In genomic region chr17:61323696-61324539, GRCh38 we compare ENCODE assay signal across 12 cellular contexts.
DNase-seq lines count a peak whose midpoint lies in the region; ATAC-seq and TF ChIP-seq lines count a peak whose summit lies in the region.
"Had no signal": no experiment of that assay in that cellular context is flagged by ENCODE, and none has a peak within 500 bp of the region (broad histone marks: within the 10 kb centered on the region; RNA-seq: fewer than 3 reads in every experiment).

No MANE protein-coding gene starts in this region.

- H3K9ac ChIP-seq in IMR-90 (ENCODE audit: low read depth, low read length), result no peak overlapping the region
- no peak overlapping the region for H3K9ac ChIP-seq in liver (ENCODE audit: low read depth in 1 of 2, low read length in 2 of 2)

- H3K79me1 ChIP-seq in IMR-90 (ENCODE audit: low read depth in 1 of 2, low read length in 2 of 2), result peaks cover 0 to 12% of the 10 kb centered on the region in 2 experiments; a peak in 2 of 4 replicates

- ATAC-seq in IMR-90 (ENCODE audit: low read depth), result peak; percentile 21
- no peak for ATAC-seq in esophagus mucosa
- no peak for ATAC-seq in body of pancreas
- ATAC-seq in HG03280 (IDR thresholded peaks at IDR 0.05; ENCODE audit: unreplicated experiment), result no peak

- CTCF ChIA-PET in IMR-90 (lab: Yijun Ruan, JAX), result interaction anchor here (1.2 kb wide), 1 partner anchor 10 kb away, joined by 4 read pairs; no protein-coding TSS in a partner anchor

- H4K91ac ChIP-seq in IMR-90 (ENCODE audit: insufficient read depth, low read depth, low read length), result peak overlapping the region; percentile 85

- H3K27me3 ChIP-seq in IMR-90 (ENCODE audit: control insufficient read depth, insufficient read depth, low read length) (no peaks in the 10 kb centered on the region), dorsolateral prefrontal cortex (no peaks in the 10 kb centered on the region), liver (ENCODE audit: control insufficient read depth in 4 of 4, insufficient read depth in 4 of 4, low read length in 3 of 4) (no peaks in the 10 kb centered on the region), body of pancreas (no peaks in the 10 kb centered on the region)

- TF ChIP-seq POLR2A in IMR-90 (IDR thresholded peaks at IDR 0.05; ENCODE audit: low read depth, low read length) (no peak), body of pancreas (IDR thresholded peaks at IDR 0.05) (no peak)

- H2AK9ac ChIP-seq in IMR-90 (replicated peaks; ENCODE audit: low read depth, low read length, poor library complexity), result peak overlapping the region; percentile 13

- 46% methylated on average over 2 of the region's 13 CpGs; no CpG with 5 or more reads in 1 of the 2 experiments for WGBS in IMR-90 (ENCODE audit: extremely low coverage in 2 of 2, insufficient read length in 1 of 2), 2 experiments
- 81% methylated on average over 13 of the region's 13 CpGs for WGBS in liver
- WGBS in body of pancreas, 2 donors, result 88 to 92% methylated on average over 9 to 13 of the region's 13 CpGs

- H3K4me1 ChIP-seq in IMR-90 (ENCODE audit: control insufficient read depth, insufficient read depth, low read length) (peaks cover 22% of the 10 kb centered on the region), liver (ENCODE audit: control insufficient read depth in 4 of 4, insufficient read depth in 4 of 4, low read length in 3 of 4) (no peaks in the 10 kb centered on the region), body of pancreas (no peaks in the 10 kb centered on the region)

- TF ChIP-seq RAD21 in IMR-90 (IDR thresholded peaks at IDR 0.05; ENCODE audit: low read length) (no peak), liver (IDR thresholded peaks at IDR 0.05) (no peak)

- peak overlapping the region; percentile 19 for H3K4me2 ChIP-seq in IMR-90 (ENCODE audit: low read depth, low read length)

- no peaks in the 10 kb centered on the region for H3K36me3 ChIP-seq in IMR-90 (ENCODE audit: control insufficient read depth, insufficient read depth, low read length)
- no peaks in the 10 kb centered on the region for H3K36me3 ChIP-seq in liver (ENCODE audit: control insufficient read depth in 4 of 4, insufficient read depth in 3 of 4, low read depth in 1 of 4, low read length in 3 of 4)
- H3K36me3 ChIP-seq in body of pancreas (replicated peaks in 1 of 2; ENCODE audit: insufficient read depth in 1 of 2, low read depth in 2 of 2), result no peaks in the 10 kb centered on the region

- BruUV-seq in IMR-90 (replicated peaks; lab: Mats Ljungman, UMichigan), result no TSS peak

- peak overlapping the region; percentile 77 for H3K14ac ChIP-seq in IMR-90 (replicated peaks; ENCODE audit: low read depth, low read length)

- H2BK5ac ChIP-seq in IMR-90 (ENCODE audit: low read depth, low read length, poor library complexity, severe bottlenecking), result peak overlapping the region; percentile 71

- peak overlapping the region; percentile 60 for H3K56ac ChIP-seq in IMR-90 (ENCODE audit: extremely low read depth, insufficient read depth, low read length)

- H4K20me1 ChIP-seq in IMR-90 (ENCODE audit: insufficient read depth, low read length), result no peaks in the 10 kb centered on the region

- peak overlapping the region; percentile 74 for H3K18ac ChIP-seq in IMR-90 (ENCODE audit: low read depth, low read length)

- H4K5ac ChIP-seq in IMR-90 (ENCODE audit: low read depth, low read length), result peak overlapping the region; percentile 78

- peak overlapping the region; percentile 93 for H2BK20ac ChIP-seq in IMR-90 (ENCODE audit: low read depth, low read length)

- no peak overlapping the region for H3K4me3 ChIP-seq in IMR-90 (ENCODE audit: insufficient read depth, low read depth, low read length)
- no peak overlapping the region for H3K4me3 ChIP-seq in dorsolateral prefrontal cortex
- no peak overlapping the region for H3K4me3 ChIP-seq in liver (ENCODE audit: low read depth in 1 of 3, low read length in 3 of 3)
- no peak overlapping the region for H3K4me3 ChIP-seq in body of pancreas

- intact Hi-C loops in IMR-90 (cut with micrococcal nuclease), result no loop called here
- intact Hi-C loops in dorsolateral prefrontal cortex (cut with DNase I), result no loop called here
- intact Hi-C loops in body of pancreas (cut with DNase I), result no loop called here

- H3K9me3 ChIP-seq in IMR-90 (ENCODE audit: control insufficient read depth, insufficient read depth, low read length), result no peaks in the 10 kb centered on the region
- H3K9me3 ChIP-seq in liver (ENCODE audit: control insufficient read depth in 4 of 4, low read length in 3 of 4), result no peaks in the 10 kb centered on the region
- H3K9me3 ChIP-seq in body of pancreas, result no peaks in the 10 kb centered on the region

- peak overlapping the region; percentile 86 for H2AFZ ChIP-seq in IMR-90 (replicated peaks; ENCODE audit: low read length, poor library complexity)

- in situ Hi-C loops in IMR-90 (cut with MboI; ENCODE audit: low sequenced_read_pairs), result no loop called here

- DNase-seq in IMR-90, result peak; percentile 63
- no peak for DNase-seq in dorsolateral prefrontal cortex
- DNase-seq in body of pancreas, result no peak
- no peak for DNase-seq in amygdala (lab: John Stamatoyannopoulos, UW)
- DNase-seq: activated CD8-positive, alpha-beta memory T cell treated with anti-CD3 and anti-CD28 coated beads, Interleukin-2, amount 50 U/mL, for 48 hours; NCI-H1048; NCI-H510A treated with DMSO at 0.1 percent for 48 hours; stimulated activated CD8-positive, alpha-beta memory T cell treated with anti-CD3 and anti-CD28 coated beads, Interleukin-4, amount 100 ng/mL, for 48 hours had no signal

- H3K4ac ChIP-seq in IMR-90 (ENCODE audit: low read depth, low read length), result peak overlapping the region; percentile 97

- H3K27ac ChIP-seq in IMR-90 (ENCODE audit: insufficient read depth, low read length), result peak overlapping the region; percentile 51
- peak overlapping the region in 41 of 59 donors; percentile 3 to 85 (median 58) for H3K27ac ChIP-seq in dorsolateral prefrontal cortex
- peak overlapping the region in 1 of 2 donors; percentile 21 for H3K27ac ChIP-seq in liver (ENCODE audit: low read depth in 1 of 2, low read length in 2 of 2)
- H3K27ac ChIP-seq in temporal lobe (ENCODE audit: low read depth, low read length), result peak overlapping the region; percentile 28
- H3K27ac ChIP-seq in body of pancreas, result peak overlapping the region in 1 of 4 donors; percentile 6

- H3K9me1 ChIP-seq in IMR-90 (ENCODE audit: insufficient read depth, low read length), result peaks cover 25% of the 10 kb centered on the region

- dilution Hi-C loops in IMR-90 (cut with HindIII; ENCODE audit: low sequenced_read_pairs, unreplicated experiment), result no loop called here

- TF ChIP-seq CTCF in IMR-90 (conservative IDR thresholded peaks at IDR 0.05; ENCODE audit: low read depth, low read length), result no peak
- TF ChIP-seq CTCF in dorsolateral prefrontal cortex (IDR thresholded peaks at IDR 0.05 in 54 of 56, conservative IDR thresholded peaks at IDR 0.05 in 2 of 56; ENCODE audit: low read depth in 1 of 56, partially characterized antibody in 56 of 56), result no peak
- no peak for TF ChIP-seq CTCF in liver (IDR thresholded peaks at IDR 0.05; ENCODE audit: low read depth, low read length, missing input control)
- TF ChIP-seq CTCF in body of pancreas (IDR thresholded peaks at IDR 0.05), result no peak

- peak overlapping the region; percentile 75 for H2BK15ac ChIP-seq in IMR-90 (ENCODE audit: low read depth, low read length)

- peak overlapping the region; percentile 91 for H2BK120ac ChIP-seq in IMR-90 (ENCODE audit: low read depth, low read length)

- POLR2A ChIA-PET in IMR-90 (lab: Charles Lee; ENCODE audit: unreplicated experiment), result interaction anchor here (0.6 kb wide), 2 partner anchors 88 to 106 kb away, joined by 3 to 8 read pairs; no protein-coding TSS in a partner anchor

- H2AK5ac ChIP-seq in IMR-90 (ENCODE audit: low read depth, low read length), result peak overlapping the region; percentile 94

- peak overlapping the region; percentile 75 to 89 for H4K8ac ChIP-seq in IMR-90 (ENCODE audit: low read depth in 2 of 2, low read length in 2 of 2)

- H3K23ac ChIP-seq in IMR-90 (ENCODE audit: low read depth, low read length), result peak overlapping the region; percentile 77

TF ChIP-seq in IMR-90, 13 proteins besides CTCF, POLR2A, EP300 and RAD21 (continues in another document):
- TF ChIP-seq CHD1 (IDR thresholded peaks at IDR 0.05; ENCODE audit: low read depth, low read length) (no peak), MAFK (IDR thresholded peaks at IDR 0.05; ENCODE audit: low read depth, low read length) (no peak), CEBPB (IDR thresholded peaks at IDR 0.05; ENCODE audit: low read depth, low read length) (no peak), BHLHE40 (IDR thresholded peaks at IDR 0.05; ENCODE audit: low read depth, low read length) (no peak)
- TF ChIP-seq, protein P1, sequence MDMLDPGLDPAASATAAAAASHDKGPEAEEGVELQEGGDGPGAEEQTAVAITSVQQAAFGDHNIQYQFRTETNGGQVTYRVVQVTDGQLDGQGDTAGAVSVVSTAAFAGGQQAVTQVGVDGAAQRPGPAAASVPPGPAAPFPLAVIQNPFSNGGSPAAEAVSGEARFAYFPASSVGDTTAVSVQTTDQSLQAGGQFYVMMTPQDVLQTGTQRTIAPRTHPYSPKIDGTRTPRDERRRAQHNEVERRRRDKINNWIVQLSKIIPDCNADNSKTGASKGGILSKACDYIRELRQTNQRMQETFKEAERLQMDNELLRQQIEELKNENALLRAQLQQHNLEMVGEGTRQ (IDR thresholded peaks at IDR 0.05; ENCODE audit: low read depth, low read length), result no peak

TF ChIP-seq in liver, 16 proteins besides CTCF, POLR2A, EP300 and RAD21 (continues in another document):
- no peak for TF ChIP-seq MAX (IDR thresholded peaks at IDR 0.05)
